ENCODE assay signal across 18 cellular contexts in genomic region chr2:176261136-176261535, GRCh38.
"Had no signal": no experiment of that assay in that cellular context is flagged by ENCODE, and none has a peak within 500 bp of the region (broad histone marks: within the 10 kb centered on the region; RNA-seq: fewer than 3 reads in every experiment).

No MANE protein-coding gene starts in this region.

- ATAC-seq: activated CD8-positive, alpha-beta T cell treated with anti-CD3 and anti-CD28 coated beads for 36 hours; activated T-cell treated with anti-CD3 and anti-CD28 coated beads, Interleukin-2, amount 50 U/mL, for 72 hours had no signal

- DNase-seq: activated CD4-positive, CD25-positive, alpha-beta regulatory T cell; activated CD8-positive, alpha-beta memory T cell treated with anti-CD3 and anti-CD28 coated beads, Interleukin-2, amount 50 U/mL, for 4 hours; activated CD8-positive, alpha-beta T cell treated with anti-CD3 and anti-CD28 coated beads for 36 hours; activated gamma-delta T cell treated with Interleukin-2 at 50 U/mL for 16 hours; activated naive CD4-positive, alpha-beta T cell treated with anti-CD3 and anti-CD28 coated beads, Interleukin-2, amount 10 ng/mL, durations not matched to agents 7 days and 5 days; activated naive CD8-positive, alpha-beta T cell treated with anti-CD3 and anti-CD28 coated beads for 36 hours; activated T-cell treated with anti-CD3 and anti-CD28 coated beads, Interleukin-2, amount 50 U/mL, for 72 hours; brain microvascular endothelial cell; KG1; MG63; NCI-H1048; NCI-H146; NCI-H187 treated with DMSO at 0.1 percent for 48 hours; NCI-H2081 treated with DMSO at 0.1 percent for 48 hours; NCI-H446; SIG-M5 had no signal

- H3K4me3 ChIP-seq: cardiac muscle cell, MG63 had no signal

- H3K27ac ChIP-seq: brain microvascular endothelial cell, cardiac muscle cell, VCaP had no signal

- H3K36me3 ChIP-seq: brain microvascular endothelial cell, cardiac muscle cell, MG63 had no signal

- H3K27me3 ChIP-seq: brain microvascular endothelial cell, MG63 had no signal

- H3K9me3 ChIP-seq: MG63 had no signal
